ENCODE assay signal across 24 cellular contexts in the genomic region with DNA sequence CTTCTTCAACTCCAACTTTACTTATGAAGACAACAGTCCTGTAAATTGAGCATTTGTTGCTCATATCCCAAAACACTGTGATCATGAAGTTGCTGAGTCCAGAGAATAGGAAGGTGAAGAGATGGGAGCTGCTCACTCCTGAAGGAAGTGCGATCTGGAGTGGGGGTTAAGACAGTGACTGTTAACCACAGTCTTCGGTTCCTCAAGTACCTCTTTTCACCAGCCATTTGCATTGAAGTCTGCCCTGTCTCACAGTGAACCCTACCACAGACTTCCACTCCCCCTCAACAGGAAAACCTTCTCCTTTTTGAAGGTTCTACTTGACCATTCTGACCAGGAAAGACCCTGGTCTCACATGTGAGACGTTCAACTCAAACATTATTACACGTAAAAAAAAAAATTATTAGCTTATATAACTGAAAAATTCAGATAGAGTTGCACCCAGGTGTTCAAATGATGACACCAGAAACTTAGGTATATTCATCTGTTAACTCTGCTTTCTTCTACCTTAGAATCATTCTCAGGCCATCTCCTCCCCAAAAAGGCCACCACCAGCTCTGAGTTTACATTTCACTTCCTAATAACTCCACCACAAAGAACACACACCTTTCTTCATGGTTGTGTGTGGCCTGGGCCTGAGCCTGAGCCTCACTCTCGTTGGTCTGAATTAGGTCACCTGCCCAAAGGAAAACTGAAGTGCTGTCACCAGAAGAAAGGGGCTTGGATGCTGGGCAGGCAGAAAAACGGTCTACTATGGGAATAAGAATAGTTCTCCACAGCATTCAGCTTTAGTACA.
DNase-seq lines count a peak whose midpoint lies in the region; ATAC-seq, FAIRE-seq and TF ChIP-seq lines count a peak whose summit lies in the region.
"Had no signal": no experiment of that assay in that cellular context is flagged by ENCODE, and none has a peak within 500 bp of the region (broad histone marks: within the 10 kb centered on the region; RNA-seq: fewer than 3 reads in every experiment).

No MANE protein-coding gene starts in this region.

- H3K4me3 ChIP-seq in tibial nerve = no peak overlapping the region
- H3K4me3 ChIP-seq: ascending aorta, colonic mucosa, heart left ventricle, uterus had no signal

- DNase-seq in GM12891 (ENCODE audit: insufficient read length, low spot score) (no peak), NCI-H2107 (lab: John Stamatoyannopoulos, UW) (no peak), tibial nerve (ENCODE audit: low spot score in 2 of 2) (no peak)
- no peak for DNase-seq in activated CD4-positive, alpha-beta T cell treated with anti-CD3 and anti-CD28 coated beads, Interleukin-2, amount 50 U/mL, for 1 hour
- no peak for DNase-seq in stimulated activated CD4-positive, alpha-beta T cell treated with anti-CD3 and anti-CD28 coated beads, Interleukin-2, amount 100 ng/mL, for 24 hours
- DNase-seq: activated gamma-delta T cell; CD8-positive, alpha-beta memory T cell; colonic mucosa; erythroblast; heart left ventricle; IMR-90; NCI-H1417; small intestine; stimulated activated naive CD8-positive, alpha-beta T cell treated with anti-CD3 and anti-CD28 coated beads, Interleukin-15, Interleukin-2, amounts not matched to agents 100 U/mL and 50 U/mL, for 24 hours; uterus; WERI-Rb-1 had no signal

- TF ChIP-seq CTCF in tibial nerve (IDR thresholded peaks at IDR 0.05) = no peak

- 86 to 91% methylated on average over 6 of the region's 6 CpGs for WGBS in tibial nerve, 2 donors

- ATAC-seq in GM19455 (IDR thresholded peaks at IDR 0.05; ENCODE audit: unreplicated experiment) (peak; percentile 79), HG02798 (IDR thresholded peaks at IDR 0.05; ENCODE audit: poor library complexity, unreplicated experiment) (peak; percentile 54), HG03342 (IDR thresholded peaks at IDR 0.05; ENCODE audit: unreplicated experiment) (peak; percentile 75)
- ATAC-seq: heart left ventricle; Panc1; SK-N-SH treated with all-trans-retinoic acid at 6 μM for 48 hours; stimulated activated naive CD8-positive, alpha-beta T cell treated with anti-CD3 and anti-CD28 coated beads, Interleukin-15, Interleukin-2, amounts not matched to agents 100 U/mL and 50 U/mL, for 24 hours had no signal

- TF ChIP-seq POLR2A in GM12891 (IDR thresholded peaks at IDR 0.05; ENCODE audit: low read depth, low read length) (no peak), tibial nerve (IDR thresholded peaks at IDR 0.05) (no peak)

- H3K36me3 ChIP-seq in tibial nerve = peaks cover 0 to 21% (median 0%) of the 10 kb centered on the region in 3 donors
- H3K36me3 ChIP-seq: ascending aorta, colonic mucosa, heart left ventricle, WERI-Rb-1 had no signal

- H3K27me3 ChIP-seq in tibial nerve = no peaks in the 10 kb centered on the region
- H3K27me3 ChIP-seq: ascending aorta, colonic mucosa, heart left ventricle, uterus had no signal

- FAIRE-seq in GM12891 (lab: Jason Lieb, UNC) = peak; percentile 57
- FAIRE-seq: GM18507, small intestine had no signal

- no peak overlapping the region for H3K27ac ChIP-seq in tibial nerve
- H3K27ac ChIP-seq: ascending aorta, colonic mucosa, heart left ventricle, parathyroid adenoma, uterus, WERI-Rb-1 had no signal

- no peaks in the 10 kb centered on the region for H3K4me1 ChIP-seq in tibial nerve
- H3K4me1 ChIP-seq: ascending aorta, colonic mucosa, heart left ventricle, parathyroid adenoma, uterus had no signal

- no peaks in the 10 kb centered on the region for H3K9me3 ChIP-seq in tibial nerve
- H3K9me3 ChIP-seq: ascending aorta, colonic mucosa, heart left ventricle, uterus had no signal

- no peak for TF ChIP-seq EP300 in tibial nerve (IDR thresholded peaks at IDR 0.05)

TF ChIP-seq in GM12891, 5 proteins besides CTCF, POLR2A, EP300 and RAD21:
- TF ChIP-seq TAF1 (IDR thresholded peaks at IDR 0.05; ENCODE audit: low read depth, low read length) = no peak
- no peak for TF ChIP-seq POU2F2 (IDR thresholded peaks at IDR 0.05; ENCODE audit: low read depth, low read length)
- no peak for TF ChIP-seq PAX5 (IDR thresholded peaks at IDR 0.05; ENCODE audit: insufficient read depth, low read length, severe bottlenecking)
- peak; percentile 71 for TF ChIP-seq SPI1 (IDR thresholded peaks at IDR 0.05; ENCODE audit: low read depth, low read length)
